Comparison of ENCODE assay signal across 8 cellular contexts in the genomic region with DNA sequence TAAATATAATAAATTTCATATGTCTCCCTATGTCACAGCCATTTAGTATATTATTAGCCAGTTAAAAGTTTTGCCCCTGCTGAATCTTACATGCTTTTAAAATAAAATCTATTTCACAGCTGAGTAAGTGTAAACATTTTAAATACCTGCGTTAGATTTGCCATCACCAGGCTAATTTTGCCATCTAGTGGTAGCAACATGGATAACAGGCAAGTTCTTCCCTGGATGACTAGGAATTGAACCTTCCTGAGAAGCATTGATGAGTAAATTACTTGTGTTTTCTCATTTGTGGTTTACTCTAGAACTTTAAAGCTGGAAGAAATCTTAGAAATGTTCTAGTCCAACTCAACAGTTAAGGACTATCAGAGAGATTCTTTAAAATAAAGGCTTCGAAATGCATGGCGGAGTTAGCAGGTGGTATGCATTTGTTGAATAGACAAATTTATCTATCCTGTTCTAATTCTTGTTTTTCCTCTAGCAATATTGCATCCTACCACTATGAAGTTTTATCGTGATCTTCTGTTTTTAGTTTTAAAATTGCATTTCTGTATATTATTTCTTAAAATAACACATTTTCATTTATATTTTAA. TPM values are rescaled to one million over a fixed set of nuclear protein-coding genes. Genes with fewer than 3 reads are reported as not detected.
DNase-seq lines count a peak whose midpoint lies in the region; ATAC-seq, FAIRE-seq and TF ChIP-seq lines count a peak whose summit lies in the region.

No MANE protein-coding gene starts in this region.

- H3K27me3 ChIP-seq in upper lobe of right lung: peaks cover 6% of the 10 kb centered on the region

- no peaks in the 10 kb centered on the region for H3K9me3 ChIP-seq in kidney (ENCODE audit: control insufficient read depth in 1 of 2, low read length in 2 of 2)
- no peaks in the 10 kb centered on the region for H3K9me3 ChIP-seq in upper lobe of right lung

- no peak overlapping the region for H3K9ac ChIP-seq in kidney (ENCODE audit: low read length in 2 of 2)

- intact Hi-C loops in kidney (cut with DNase I): loop anchor here (5.0 kb wide), 1 partner anchor 293 kb away; no protein-coding TSS in a partner anchor
- intact Hi-C loops in upper lobe of right lung (cut with DNase I): loop anchor here (5.0 to 10.0 kb wide), 2 partner anchors 93 to 290 kb away; no protein-coding TSS in a partner anchor

- ATAC-seq in HG02642 (IDR thresholded peaks at IDR 0.05; ENCODE audit: poor library complexity, unreplicated experiment) (peak; percentile 54), upper lobe of right lung (peak; percentile 56)

- peak; percentile 76 for TF ChIP-seq CTCF in AG09309 (IDR thresholded peaks at IDR 0.05; ENCODE audit: control insufficient read depth, insufficient read depth, low read depth, low read length, missing control alignments)
- peak; percentile 81 for TF ChIP-seq CTCF in kidney (IDR thresholded peaks at IDR 0.05; ENCODE audit: borderline replicate concordance, extremely low read depth, insufficient read depth)
- peak; percentile 77 for TF ChIP-seq CTCF in upper lobe of right lung (IDR thresholded peaks at IDR 0.05)

- peak; percentile 94 for FAIRE-seq in kidney (lab: Jason Lieb, UNC)

- no peaks in the 10 kb centered on the region for H3K4me1 ChIP-seq in kidney (ENCODE audit: control insufficient read depth in 1 of 2, insufficient read depth in 1 of 2, low read depth in 1 of 2, low read length in 2 of 2)
- H3K4me1 ChIP-seq in upper lobe of right lung: peaks cover 7% of the 10 kb centered on the region

- DNase-seq in AG09309 (ENCODE audit: low read depth) (peak; percentile 37), G401 (ENCODE audit: low spot score) (peak; percentile 65), NCI-H2196 (lab: John Stamatoyannopoulos, UW; ENCODE audit: unreplicated experiment) (peak; percentile 56), astrocyte of the hippocampus (ENCODE audit: low read depth, low spot score) (peak; percentile 79), kidney (no peak), upper lobe of right lung (no peak)
- no peak for DNase-seq in activated CD4-positive, CD25-positive, alpha-beta regulatory T cell treated with anti-CD3 and anti-CD28 coated beads, Interleukin-2, amount 50 U/mL, for 72 hours

- H3K4me3 ChIP-seq in AG09309 (ENCODE audit: control insufficient read depth, low read depth, low read length) (no peak overlapping the region), kidney (ENCODE audit: low read length in 2 of 2) (no peak overlapping the region), upper lobe of right lung (no peak overlapping the region)

- H3K36me3 ChIP-seq in kidney (ENCODE audit: control insufficient read depth in 1 of 2, insufficient read depth in 2 of 2, low read length in 2 of 2) (no peaks in the 10 kb centered on the region), upper lobe of right lung (no peaks in the 10 kb centered on the region)

- in situ Hi-C loops in G401 (cut with HindIII; ENCODE audit: low sequenced_read_pairs): loop anchor here (25.0 kb wide), 2 partner anchors 303 to 453 kb away; a partner anchor contains a TSS

- H3K27ac ChIP-seq in kidney (ENCODE audit: low read depth in 2 of 2, low read length in 2 of 2): no peak overlapping the region
- H3K27ac ChIP-seq in upper lobe of right lung: no peak overlapping the region

RNA-seq across cellular contexts. Expression of a gene that starts 2.6 kb away (rescaled TPM):
- 0.07 TPM in 1 of 2 replicates, not detected in the other for total RNA-seq in G401 (2014; rRNA removed; shearing (Covaris generic))
- 0.66 TPM for total RNA-seq in kidney
- 2.0 TPM for polyA plus RNA-seq in kidney (ENCODE audit: insufficient read depth, low read depth, low replicate concordance)
- 1.3 TPM for total RNA-seq in upper lobe of right lung

Comparison
In these comparisons a context has a peak if more than half of its experiments do, and no peak if none do; other contexts are left out.
1. DNase-seq: peak in AG09309 (single experiment), G401 (single experiment), NCI-H2196 (single experiment) and astrocyte of the hippocampus (single experiment); none in kidney (single experiment), upper lobe of right lung (single experiment) and activated CD4-positive, CD25-positive, alpha-beta regulatory T cell treated with anti-CD3 and anti-CD28 coated beads, Interleukin-2, amount 50 U/mL, for 72 hours (single experiment).
2. Peak in every context shown above with its lines, with median percentiles within 50 percentile points of each other: CTCF ChIP-seq.